Comparison of ENCODE assay signal across 1 cellular context in genomic region chr9:128404579-128404978, GRCh38.
TF ChIP-seq lines count a peak whose summit lies in the region.

No MANE protein-coding gene starts in this region.

TF ChIP-seq in IMR-90, 13 proteins besides CTCF, POLR2A, EP300 and RAD21:
- TF ChIP-seq RFX5 (IDR thresholded peaks at IDR 0.05; ENCODE audit: low read depth, low read length) (no peak), RCOR1 (IDR thresholded peaks at IDR 0.05; ENCODE audit: insufficient replicate concordance, low read length) (no peak), MXI1 (IDR thresholded peaks at IDR 0.05; ENCODE audit: borderline replicate concordance, low read depth, low read length) (no peak), CHD1 (IDR thresholded peaks at IDR 0.05; ENCODE audit: low read depth, low read length) (no peak), USF2 (IDR thresholded peaks at IDR 0.05; ENCODE audit: low read depth, low read length) (no peak), FOS (IDR thresholded peaks at IDR 0.05; ENCODE audit: low read depth, low read length) (no peak), SMC3 (IDR thresholded peaks at IDR 0.05; ENCODE audit: low read depth, low read length) (no peak), NFE2L2 (IDR thresholded peaks at IDR 0.05; ENCODE audit: low read depth, low read length) (no peak), MAZ (IDR thresholded peaks at IDR 0.05; ENCODE audit: borderline replicate concordance, low read depth, low read length) (no peak), CEBPB (IDR thresholded peaks at IDR 0.05; ENCODE audit: low read depth, low read length) (no peak), MAFK (IDR thresholded peaks at IDR 0.05; ENCODE audit: low read depth, low read length) (no peak), BHLHE40 (IDR thresholded peaks at IDR 0.05; ENCODE audit: low read depth, low read length) (no peak), ELK1 (IDR thresholded peaks at IDR 0.05; ENCODE audit: borderline replicate concordance, low read depth, low read length) (no peak)
